8 cellular contexts compared by ENCODE assay signal in the genomic region with DNA sequence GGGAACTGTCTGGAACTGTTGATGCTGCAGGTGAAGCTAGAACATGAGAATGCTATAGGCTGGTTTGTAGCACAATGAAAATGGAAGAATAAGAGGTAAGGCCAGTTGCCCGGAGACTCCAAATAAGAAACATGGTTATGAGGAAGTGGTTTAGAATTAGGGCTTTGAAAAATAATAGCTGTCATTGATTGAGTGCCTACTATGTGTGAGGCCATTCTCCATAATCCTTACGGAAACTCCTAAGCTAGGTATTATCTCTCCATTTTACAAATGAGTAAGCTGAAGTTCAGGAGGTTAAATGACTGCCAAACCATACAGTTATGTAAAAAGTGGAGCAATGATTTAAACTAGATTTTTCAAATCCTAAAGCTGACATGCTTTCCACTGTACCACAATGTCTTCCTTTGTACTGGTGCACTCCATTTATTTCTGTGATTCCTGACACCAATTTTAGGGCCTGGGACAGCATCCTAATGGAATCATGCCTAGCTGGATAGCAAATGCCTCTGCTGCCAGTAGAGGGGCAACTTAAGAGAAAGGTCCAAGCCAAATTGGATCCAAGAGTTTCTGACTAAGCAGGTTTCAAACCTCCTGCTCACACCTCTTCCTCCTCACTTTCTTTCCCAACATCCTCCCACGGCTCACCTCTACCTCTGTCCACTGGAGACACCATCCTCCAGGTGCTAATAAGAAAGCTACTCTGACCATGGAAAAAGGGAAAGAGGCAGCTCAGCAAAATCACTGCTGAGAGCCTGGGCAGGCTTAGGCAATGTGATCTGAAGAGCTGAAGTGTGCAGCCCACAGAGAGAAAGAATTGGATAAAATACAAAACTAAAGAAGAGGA. TPM values are rescaled to one million over a fixed set of nuclear protein-coding genes. Genes with fewer than 3 reads are reported as not detected.
DNase-seq lines count a peak whose midpoint lies in the region; ATAC-seq and TF ChIP-seq lines count a peak whose summit lies in the region.

No MANE protein-coding gene starts in this region.

- no peaks in the 10 kb centered on the region for H4K20me1 ChIP-seq in neural progenitor cell (ENCODE audit: low read depth)

- H3K27me3 Mint-ChIP-seq in neural progenitor cell (ENCODE audit: insufficient read depth, low read depth), result peaks cover 2% of the 10 kb centered on the region

- TF ChIP-seq CTCF in brain microvascular endothelial cell (IDR thresholded peaks at IDR 0.05; ENCODE audit: low read depth, low read length, missing control alignments), result no peak
- TF ChIP-seq CTCF in neural progenitor cell (IDR thresholded peaks at IDR 0.05), result no peak

- in situ Hi-C loops in brain microvascular endothelial cell (cut with HindIII; ENCODE audit: low pct_ligation_motif_present, low sequenced_read_pairs), result no loop called here

- H3K36me3 Mint-ChIP-seq in neural progenitor cell, result peaks cover 3% of the 10 kb centered on the region

- no peak overlapping the region for H2AFZ ChIP-seq in neural progenitor cell (replicated peaks)

- no peaks in the 10 kb centered on the region for H3K4me1 ChIP-seq in neural progenitor cell

- no peaks in the 10 kb centered on the region for H3K79me2 ChIP-seq in neural progenitor cell (ENCODE audit: low read depth)

- no peaks in the 10 kb centered on the region for H3F3A ChIP-seq in neural progenitor cell (ENCODE audit: low read depth)

- H3K27me3 ChIP-seq in brain microvascular endothelial cell (replicated peaks) (no peaks in the 10 kb centered on the region), neural progenitor cell (no peaks in the 10 kb centered on the region)

- H3K4me3 ChIP-seq in brain microvascular endothelial cell (ENCODE audit: low read depth, low read length) (no peak overlapping the region), neural progenitor cell (no peak overlapping the region)

- H3K27ac Mint-ChIP-seq in neural progenitor cell, result no peak overlapping the region

- H3K9me3 ChIP-seq in neural progenitor cell (ENCODE audit: low read depth), result no peaks in the 10 kb centered on the region

- no peak overlapping the region for H3K4me3 Mint-ChIP-seq in neural progenitor cell

- H3K4me1 Mint-ChIP-seq in neural progenitor cell, result no peaks in the 10 kb centered on the region

- DNase-seq in A172 (ENCODE audit: low spot score) (peak; percentile 51), brain microvascular endothelial cell (no peak), amniotic stem cell (lab: John Stamatoyannopoulos, UW) (no peak), epidermal melanocyte (ENCODE audit: insufficient read length, low spot score) (no peak), neural progenitor cell (ENCODE audit: low spot score) (no peak), COLO829 (ENCODE audit: low spot score) (no peak)

- ATAC-seq in GM19351 (IDR thresholded peaks at IDR 0.05; ENCODE audit: unreplicated experiment), result peak; percentile 43
- peak; percentile 35 for ATAC-seq in HG03280 (IDR thresholded peaks at IDR 0.05; ENCODE audit: unreplicated experiment)

- H3K36me3 ChIP-seq in brain microvascular endothelial cell (replicated peaks) (no peaks in the 10 kb centered on the region), neural progenitor cell (no peaks in the 10 kb centered on the region)

- H3K27ac ChIP-seq in brain microvascular endothelial cell (peak overlapping the region; percentile 27), neural progenitor cell (no peak overlapping the region)

- H3K9ac ChIP-seq in neural progenitor cell, result no peak overlapping the region

- H3K4me2 ChIP-seq in neural progenitor cell, result no peak overlapping the region

- H3K9me3 Mint-ChIP-seq in neural progenitor cell, result peaks cover 3% of the 10 kb centered on the region

RNA-seq across cellular contexts. Expression of gene PICALM, which starts 46.9 kb away (rescaled TPM):
- total RNA-seq in A172 (2014; rRNA removed; shearing (Covaris generic)), result 182 and 196 TPM in 2 replicates
- 119 and 204 TPM in 2 replicates for total RNA-seq in neural progenitor cell (ENCODE audit: low replicate concordance)
